ENCODE assay signal across 24 cellular contexts in the genomic region with DNA sequence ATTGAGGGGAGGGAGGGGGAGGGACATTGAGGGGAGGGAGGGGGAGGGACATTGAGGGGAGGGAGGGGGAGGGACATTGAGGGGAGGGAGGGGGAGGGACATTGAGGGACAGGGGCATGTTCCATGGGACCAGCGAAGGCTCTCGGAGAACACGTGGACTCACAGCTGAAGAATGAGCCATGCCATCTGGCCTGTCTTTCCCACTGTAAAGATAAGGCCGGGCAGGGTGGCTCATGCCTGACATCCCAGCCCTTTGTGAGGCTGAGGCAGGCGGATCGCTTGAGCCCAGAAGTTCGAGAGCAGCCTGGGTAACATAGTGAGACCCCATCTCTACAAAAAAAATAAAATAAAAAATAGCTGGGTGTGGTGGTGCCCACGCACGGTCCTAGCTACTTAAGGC. TPM values are rescaled to one million over a fixed set of nuclear protein-coding genes. Genes with fewer than 3 reads are reported as not detected.
DNase-seq lines count a peak whose midpoint lies in the region; ATAC-seq, FAIRE-seq and TF ChIP-seq lines count a peak whose summit lies in the region.
"Had no signal": no experiment of that assay in that cellular context is flagged by ENCODE, and none has a peak within 500 bp of the region (broad histone marks: within the 10 kb centered on the region; RNA-seq: fewer than 3 reads in every experiment).

No MANE protein-coding gene starts in this region.

- H3K4me3 Mint-ChIP-seq in GM23338, result peak overlapping the region; percentile 42; the same call in 1 of the 3 replicates
- H3K4me3 Mint-ChIP-seq: activated naive CD4-positive, alpha-beta T cell treated with anti-CD3 and anti-CD28 coated beads for 36 hours; activated T-cell treated with anti-CD3 and anti-CD28 coated beads, Interleukin-2, amount 50 U/mL, for 72 hours; CD8-positive, alpha-beta memory T cell had no signal

- no peak overlapping the region for H3K4me2 ChIP-seq in GM23338

- no peaks in the 10 kb centered on the region for H3F3A ChIP-seq in GM23338 (replicated peaks; ENCODE audit: low read depth)

- intact Hi-C loops in left cardiac atrium (cut with DNase I) (no loop called here), pancreas (cut with DNase I) (no loop called here)

- no peaks in the 10 kb centered on the region for H4K20me1 ChIP-seq in GM23338 (replicated peaks; ENCODE audit: insufficient read depth)

- ATAC-seq in GM23338 (no peak), left cardiac atrium (peak in 1 of 2 donors; percentile 32), pancreas (peak; percentile 37 to 68 (median 60)), HG02763 (IDR thresholded peaks at IDR 0.05; ENCODE audit: unreplicated experiment) (no peak), HG03175 (IDR thresholded peaks at IDR 0.05; ENCODE audit: unreplicated experiment) (no peak)
- ATAC-seq: activated T-cell treated with anti-CD3 and anti-CD28 coated beads, Interleukin-2, amount 50 U/mL, for 72 hours had no signal

- H3K4me3 ChIP-seq in GM23338, result no peak overlapping the region
- H3K4me3 ChIP-seq in pancreas, result no peak overlapping the region
- H3K4me3 ChIP-seq: tibial artery had no signal

- H3K9me3 Mint-ChIP-seq in GM23338, result peaks cover 32% of the 10 kb centered on the region

- DNase-seq in GM23338 (ENCODE audit: low spot score) (no peak), NCI-H1694 treated with DMSO at 0.1 percent for 48 hours (lab: John Stamatoyannopoulos, UW) (peak; percentile 42), left cardiac atrium (peak; percentile 19), pancreas (peak in 3 of 6 donors; percentile 31 to 53 (median 31)), NCI-H2107 (lab: John Stamatoyannopoulos, UW) (no peak)
- DNase-seq: activated CD4-positive, alpha-beta T cell treated with anti-CD3 and anti-CD28 coated beads, Interleukin-2, amount 50 U/mL, for 48 hours; activated CD4-positive, CD25-positive, alpha-beta regulatory T cell treated with anti-CD3 and anti-CD28 coated beads, Interleukin-2, amount 50 U/mL, for 72 hours; activated naive CD4-positive, alpha-beta T cell treated with anti-CD3 and anti-CD28 coated beads for 36 hours; activated T-cell treated with anti-CD3 and anti-CD28 coated beads, Interleukin-2, amount 50 U/mL, for 72 hours; amygdala; EL; Karpas-422; kidney glomerular epithelial cell; NCI-H1436 treated with DMSO at 0.1 percent for 48 hours; OCI-M1; stimulated activated CD4-positive, alpha-beta T cell treated with anti-CD3 and anti-CD28 coated beads, Interleukin-4, amount 100 ng/mL, for 24 hours; T-helper 2 cell; tibial artery had no signal

- WGBS in pancreas, 2 donors, result 79 to 80% methylated on average over 9 of the region's 9 CpGs

- H2AFZ ChIP-seq in GM23338, result no peak overlapping the region
- H2AFZ ChIP-seq: parathyroid adenoma had no signal

- H3K9me2 ChIP-seq in GM23338 (ENCODE audit: insufficient read depth), result no peaks in the 10 kb centered on the region

- H3K27me3 ChIP-seq in GM23338 (ENCODE audit: insufficient read depth), result no peaks in the 10 kb centered on the region
- H3K27me3 ChIP-seq in pancreas, result no peaks in the 10 kb centered on the region

- no peaks in the 10 kb centered on the region for H3K9me3 ChIP-seq in pancreas

- no peak for FAIRE-seq in pancreas (lab: Jason Lieb, UNC)
- FAIRE-seq: frontal cortex, GM18507 had no signal

- no peak overlapping the region for H3K27ac ChIP-seq in GM23338 (ENCODE audit: low read depth)
- H3K27ac ChIP-seq in pancreas, result no peak overlapping the region
- H3K27ac ChIP-seq: parathyroid adenoma, tibial artery had no signal

- peaks cover 28% of the 10 kb centered on the region for H3K4me1 Mint-ChIP-seq in GM23338
- H3K4me1 Mint-ChIP-seq: CD8-positive, alpha-beta memory T cell had no signal

- H3K27me3 Mint-ChIP-seq in GM23338 (ENCODE audit: insufficient read depth, low read depth, poor library complexity), result peaks cover 16% of the 10 kb centered on the region
- H3K27me3 Mint-ChIP-seq: CD8-positive, alpha-beta memory T cell had no signal

- no peaks in the 10 kb centered on the region for H3K79me2 ChIP-seq in GM23338 (replicated peaks; ENCODE audit: insufficient read depth)
- H3K79me2 ChIP-seq: parathyroid adenoma had no signal

- TF ChIP-seq CTCF in GM23338 (conservative IDR thresholded peaks at IDR 0.05; ENCODE audit: low read depth in 2 of 2) (no peak), pancreas (IDR thresholded peaks at IDR 0.05) (no peak)

- H3K36me3 ChIP-seq in GM23338 (ENCODE audit: insufficient read depth), result no peaks in the 10 kb centered on the region
- peaks cover 0 to 18% (median 12%) of the 10 kb centered on the region in 3 donors for H3K36me3 ChIP-seq in pancreas

- H3K36me3 Mint-ChIP-seq in GM23338 (ENCODE audit: low read depth), result peaks cover 22% of the 10 kb centered on the region

- peaks cover 23% of the 10 kb centered on the region; the same call in 1 of the 2 replicates for H3K4me1 ChIP-seq in GM23338 (ENCODE audit: insufficient read depth)
- H3K4me1 ChIP-seq in pancreas, result no peaks in the 10 kb centered on the region
- H3K4me1 ChIP-seq: parathyroid adenoma, tibial artery had no signal

- no peak overlapping the region for H3K27ac Mint-ChIP-seq in GM23338
- H3K27ac Mint-ChIP-seq: activated naive CD4-positive, alpha-beta T cell treated with anti-CD3 and anti-CD28 coated beads for 36 hours; activated T-cell treated with anti-CD3 and anti-CD28 coated beads, Interleukin-2, amount 50 U/mL, for 72 hours had no signal

TF ChIP-seq in GM23338, 12 proteins besides CTCF, POLR2A, EP300 and RAD21:
- no peak for TF ChIP-seq CREB1 (CRISPR knock-in tag; IDR thresholded peaks at IDR 0.05; ENCODE audit: low read depth)
- no peak for TF ChIP-seq POLR2AphosphoS5 (IDR thresholded peaks at IDR 0.05; ENCODE audit: low read depth)

RNA-seq across cellular contexts. Expression of gene RPH3AL, which starts 32.5 kb away (rescaled TPM):
- 3.5 and 6.3 TPM in 2 replicates for total RNA-seq in GM23338 (2014; rRNA removed; shearing (Covaris generic))
- polyA plus RNA-seq in GM23338 (2016; fragmentation: Nextera tagmentation; extraction: Ambion mirVana) (2.7 and 3.5 TPM in 2 replicates), pancreas (10 to 100 TPM; 43.4 to 46.5 TPM)
- total RNA-seq in left cardiac atrium (10 to 100 TPM in 1 of 2 donors, 1 to 10 TPM in 1; 5.9 to 10.9 TPM), pancreas (10 to 100 TPM; 45.1 to 89.1 (median 61.7) TPM)

Comparison
In these comparisons a context has a peak if more than half of its experiments do, and no peak if none do; other contexts are left out.
1. ATAC-seq: peak in pancreas (4 of 4); none in GM23338 (single experiment), HG02763 (single experiment) and HG03175 (single experiment).
2. DNase-seq: peak in NCI-H1694 treated with DMSO at 0.1 percent for 48 hours (single experiment) and left cardiac atrium (single experiment); none in GM23338 (single experiment) and NCI-H2107 (single experiment).